ENCODE assay signal across 8 cellular contexts in the genomic region with DNA sequence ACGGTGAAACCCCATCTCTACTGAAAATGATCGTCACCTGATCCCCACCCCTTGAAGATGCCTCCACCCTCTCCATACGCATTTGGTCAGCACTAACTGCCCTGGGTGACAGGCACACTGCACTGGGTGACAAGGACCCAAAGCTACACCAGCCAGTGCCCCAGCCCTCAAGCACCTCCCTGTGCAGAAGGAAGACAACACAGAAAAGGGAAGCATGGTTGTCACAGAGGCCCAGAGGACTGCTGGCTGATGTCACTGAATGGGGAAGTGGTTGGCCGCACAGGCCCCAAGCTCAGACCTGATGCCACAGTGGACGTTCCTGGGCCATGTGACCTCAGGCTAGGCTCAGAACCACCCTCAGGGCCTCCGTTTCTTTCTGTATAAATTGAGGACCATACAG. TPM values are rescaled to one million over a fixed set of nuclear protein-coding genes. Genes with fewer than 3 reads are reported as not detected.
DNase-seq lines count a peak whose midpoint lies in the region; ATAC-seq and TF ChIP-seq lines count a peak whose summit lies in the region.

No MANE protein-coding gene starts in this region.

- TF ChIP-seq POLR2A in Raji (IDR thresholded peaks at IDR 0.05; ENCODE audit: insufficient read depth, low read depth, low read length): peak; percentile 40; the same call in 1 of the 2 replicates

- ATAC-seq in HG02973 (IDR thresholded peaks at IDR 0.05; ENCODE audit: unreplicated experiment): peak; percentile 51

- DNase-seq in DMS53 (lab: John Stamatoyannopoulos, UW) (peak; percentile 62), DMS53 treated with DMSO at 0.1 percent for 48 hours (lab: John Stamatoyannopoulos, UW; ENCODE audit: unreplicated experiment) (no peak), hypothalamus (lab: John Stamatoyannopoulos, UW) (peak in 31 of 51 donors; percentile 5 to 66 (median 31)), ureter (ENCODE audit: low spot score) (peak; percentile 55), NCI-H2081 treated with DMSO at 0.1 percent for 48 hours (lab: John Stamatoyannopoulos, UW) (no peak)
- DNase-seq in activated effector memory CD4-positive, alpha-beta T cell treated with anti-CD3 and anti-CD28 coated beads, Interleukin-2, amount 50 U/mL, for 16 hours: no peak

RNA-seq across cellular contexts. Expression of a gene that starts 4.2 kb away (rescaled TPM):
- 21.6 TPM for total RNA-seq in ureter

RNA-seq across cellular contexts. Expression of a gene that starts 11.2 kb away (rescaled TPM):
- total RNA-seq in ureter: 94.1 TPM

RNA-seq across cellular contexts. Expression of a gene that starts 59.4 kb away (rescaled TPM):
- 4.3 TPM for total RNA-seq in ureter

Comparison
In these comparisons a context has a peak if more than half of its experiments do, and no peak if none do; other contexts are left out.
1. DNase-seq: peak in DMS53 (single experiment), hypothalamus (31 of 51) and ureter (single experiment); none in DMS53 treated with DMSO at 0.1 percent for 48 hours (single experiment), activated effector memory CD4-positive, alpha-beta T cell treated with anti-CD3 and anti-CD28 coated beads, Interleukin-2, amount 50 U/mL, for 16 hours (single experiment) and NCI-H2081 treated with DMSO at 0.1 percent for 48 hours (single experiment).